ENCODE assay signal across 1 cellular context in genomic region chr10:72303424-72304128, GRCh38.
TF ChIP-seq lines count a peak whose summit lies in the region.

No MANE protein-coding gene starts in this region.

TF ChIP-seq in H1, 55 proteins besides CTCF, POLR2A, EP300 and RAD21:
- TF ChIP-seq SAP30 (IDR thresholded peaks at IDR 0.05; ENCODE audit: insufficient read depth, insufficient replicate concordance, low read length) (no peak), POLR2AphosphoS5 (IDR thresholded peaks at IDR 0.05; ENCODE audit: low read depth, low read length) (no peak), GTF2F1 (IDR thresholded peaks at IDR 0.05; ENCODE audit: borderline replicate concordance, low read depth, low read length) (no peak), SIRT6 (IDR thresholded peaks at IDR 0.05; ENCODE audit: low read length) (no peak), ATF3 (IDR thresholded peaks at IDR 0.05; ENCODE audit: insufficient read depth, low read depth, low read length) (no peak), HDAC6 (IDR thresholded peaks at IDR 0.05; ENCODE audit: low read depth, low read length) (no peak)
